ENCODE assay signal across 1 cellular context in genomic region chr16:85549766-85550421, GRCh38.
A peak's percentile ranks its signal among the peaks of the same experiment; 100 is the strongest.
TF ChIP-seq lines count a peak whose summit lies in the region.

No MANE protein-coding gene starts in this region.

TF ChIP-seq in HepG2, 621 proteins besides CTCF, POLR2A, EP300 and RAD21 (continued from another document):
- TF ChIP-seq, protein P1, sequence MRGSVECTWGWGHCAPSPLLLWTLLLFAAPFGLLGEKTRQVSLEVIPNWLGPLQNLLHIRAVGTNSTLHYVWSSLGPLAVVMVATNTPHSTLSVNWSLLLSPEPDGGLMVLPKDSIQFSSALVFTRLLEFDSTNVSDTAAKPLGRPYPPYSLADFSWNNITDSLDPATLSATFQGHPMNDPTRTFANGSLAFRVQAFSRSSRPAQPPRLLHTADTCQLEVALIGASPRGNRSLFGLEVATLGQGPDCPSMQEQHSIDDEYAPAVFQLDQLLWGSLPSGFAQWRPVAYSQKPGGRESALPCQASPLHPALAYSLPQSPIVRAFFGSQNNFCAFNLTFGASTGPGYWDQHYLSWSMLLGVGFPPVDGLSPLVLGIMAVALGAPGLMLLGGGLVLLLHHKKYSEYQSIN (CRISPR knock-in tag; IDR thresholded peaks at IDR 0.05; ENCODE audit: borderline replicate concordance) = no peak
- no peak for TF ChIP-seq ZNF317 (CRISPR knock-in tag; IDR thresholded peaks at IDR 0.05)
- TF ChIP-seq, protein P2, sequence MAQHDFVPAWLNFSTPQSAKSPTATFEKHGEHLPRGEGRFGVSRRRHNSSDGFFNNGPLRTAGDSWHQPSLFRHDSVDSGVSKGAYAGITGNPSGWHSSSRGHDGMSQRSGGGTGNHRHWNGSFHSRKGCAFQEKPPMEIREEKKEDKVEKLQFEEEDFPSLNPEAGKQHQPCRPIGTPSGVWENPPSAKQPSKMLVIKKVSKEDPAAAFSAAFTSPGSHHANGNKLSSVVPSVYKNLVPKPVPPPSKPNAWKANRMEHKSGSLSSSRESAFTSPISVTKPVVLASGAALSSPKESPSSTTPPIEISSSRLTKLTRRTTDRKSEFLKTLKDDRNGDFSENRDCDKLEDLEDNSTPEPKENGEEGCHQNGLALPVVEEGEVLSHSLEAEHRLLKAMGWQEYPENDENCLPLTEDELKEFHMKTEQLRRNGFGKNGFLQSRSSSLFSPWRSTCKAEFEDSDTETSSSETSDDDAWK (CRISPR knock-in tag; IDR thresholded peaks at IDR 0.05) = no peak
- TF ChIP-seq ATF3 (CRISPR knock-in tag; IDR thresholded peaks at IDR 0.05) = no peak
- no peak for TF ChIP-seq TFDP2 (CRISPR knock-in tag; IDR thresholded peaks at IDR 0.05)
- peak; percentile 59; the same call in 1 of the 2 replicates for TF ChIP-seq ZNF629 (CRISPR knock-in tag; conservative IDR thresholded peaks at IDR 0.05)
- TF ChIP-seq HMG20A (CRISPR knock-in tag; IDR thresholded peaks at IDR 0.05; ENCODE audit: borderline replicate concordance) = no peak
- peak; percentile 49; the same call in 1 of the 2 replicates for TF ChIP-seq KDM1A (CRISPR knock-in tag; IDR thresholded peaks at IDR 0.05)
- TF ChIP-seq POGZ (CRISPR knock-in tag; IDR thresholded peaks at IDR 0.05) = 0 out of 2 replicates have a peak, but pooled peaks have one; percentile 23
- TF ChIP-seq ZNF430 (CRISPR knock-in tag; IDR thresholded peaks at IDR 0.05) = no peak
- TF ChIP-seq LRRFIP1 (CRISPR knock-in tag; conservative IDR thresholded peaks at IDR 0.05) = no peak
- no peak for TF ChIP-seq ATF1 (CRISPR knock-in tag; IDR thresholded peaks at IDR 0.05)
- TF ChIP-seq, protein P3, sequence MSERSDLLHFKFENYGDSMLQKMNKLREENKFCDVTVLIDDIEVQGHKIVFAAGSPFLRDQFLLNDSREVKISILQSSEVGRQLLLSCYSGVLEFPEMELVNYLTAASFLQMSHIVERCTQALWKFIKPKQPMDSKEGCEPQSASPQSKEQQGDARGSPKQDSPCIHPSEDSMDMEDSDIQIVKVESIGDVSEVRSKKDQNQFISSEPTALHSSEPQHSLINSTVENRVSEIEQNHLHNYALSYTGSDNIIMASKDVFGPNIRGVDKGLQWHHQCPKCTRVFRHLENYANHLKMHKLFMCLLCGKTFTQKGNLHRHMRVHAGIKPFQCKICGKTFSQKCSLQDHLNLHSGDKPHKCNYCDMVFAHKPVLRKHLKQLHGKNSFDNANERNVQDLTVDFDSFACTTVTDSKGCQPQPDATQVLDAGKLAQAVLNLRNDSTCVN (CRISPR knock-in tag; IDR thresholded peaks at IDR 0.05; ENCODE audit: borderline replicate concordance) = no peak
- no peak for TF ChIP-seq ZNF17 (CRISPR knock-in tag; IDR thresholded peaks at IDR 0.05)
- TF ChIP-seq TCF7L2 (IDR thresholded peaks at IDR 0.05; ENCODE audit: low read depth, low read length) = no peak
- TF ChIP-seq ZEB1 (IDR thresholded peaks at IDR 0.05; ENCODE audit: insufficient replicate concordance, low read depth) = no peak
- no peak for TF ChIP-seq ZNF274 (CRISPR knock-in tag; IDR thresholded peaks at IDR 0.05)
- TF ChIP-seq SALL1 (CRISPR knock-in tag; IDR thresholded peaks at IDR 0.05) = no peak
- no peak for TF ChIP-seq ZNF124 (CRISPR knock-in tag; IDR thresholded peaks at IDR 0.05)
- no peak for TF ChIP-seq MIER3 (CRISPR knock-in tag; IDR thresholded peaks at IDR 0.05; ENCODE audit: borderline replicate concordance)
- no peak for TF ChIP-seq ZFY (CRISPR knock-in tag; IDR thresholded peaks at IDR 0.05)
- TF ChIP-seq NR2F2 (IDR thresholded peaks at IDR 0.05; ENCODE audit: borderline replicate concordance, low read depth) = no peak
- no peak for TF ChIP-seq MAFG (CRISPR knock-in tag; IDR thresholded peaks at IDR 0.05)
- TF ChIP-seq SPEN (CRISPR knock-in tag; IDR thresholded peaks at IDR 0.05; ENCODE audit: low read depth) = no peak
- TF ChIP-seq ADNP (CRISPR knock-in tag; IDR thresholded peaks at IDR 0.05) = peak; percentile 69; the same call in 1 of the 2 replicates
- TF ChIP-seq ZNF577 (CRISPR knock-in tag; IDR thresholded peaks at IDR 0.05; ENCODE audit: borderline replicate concordance, low read depth) = no peak
- TF ChIP-seq MTF1 (CRISPR knock-in tag; IDR thresholded peaks at IDR 0.05) = no peak
- TF ChIP-seq ZNF138 (CRISPR knock-in tag; IDR thresholded peaks at IDR 0.05; ENCODE audit: low read depth) = no peak
- no peak for TF ChIP-seq ZNF556 (CRISPR knock-in tag; IDR thresholded peaks at IDR 0.05; ENCODE audit: borderline replicate concordance)
- TF ChIP-seq, protein P4, sequence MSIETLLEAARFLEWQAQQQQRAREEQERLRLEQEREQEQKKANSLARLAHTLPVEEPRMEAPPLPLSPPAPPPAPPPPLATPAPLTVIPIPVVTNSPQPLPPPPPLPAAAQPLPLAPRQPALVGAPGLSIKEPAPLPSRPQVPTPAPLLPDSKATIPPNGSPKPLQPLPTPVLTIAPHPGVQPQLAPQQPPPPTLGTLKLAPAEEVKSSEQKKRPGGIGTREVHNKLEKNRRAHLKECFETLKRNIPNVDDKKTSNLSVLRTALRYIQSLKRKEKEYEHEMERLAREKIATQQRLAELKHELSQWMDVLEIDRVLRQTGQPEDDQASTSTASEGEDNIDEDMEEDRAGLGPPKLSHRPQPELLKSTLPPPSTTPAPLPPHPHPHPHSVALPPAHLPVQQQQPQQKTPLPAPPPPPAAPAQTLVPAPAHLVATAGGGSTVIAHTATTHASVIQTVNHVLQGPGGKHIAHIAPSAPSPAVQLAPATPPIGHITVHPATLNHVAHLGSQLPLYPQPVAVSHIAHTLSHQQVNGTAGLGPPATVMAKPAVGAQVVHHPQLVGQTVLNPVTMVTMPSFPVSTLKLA (IDR thresholded peaks at IDR 0.05) = no peak
